Comparison of ENCODE assay signal across 11 cellular contexts in the genomic region with DNA sequence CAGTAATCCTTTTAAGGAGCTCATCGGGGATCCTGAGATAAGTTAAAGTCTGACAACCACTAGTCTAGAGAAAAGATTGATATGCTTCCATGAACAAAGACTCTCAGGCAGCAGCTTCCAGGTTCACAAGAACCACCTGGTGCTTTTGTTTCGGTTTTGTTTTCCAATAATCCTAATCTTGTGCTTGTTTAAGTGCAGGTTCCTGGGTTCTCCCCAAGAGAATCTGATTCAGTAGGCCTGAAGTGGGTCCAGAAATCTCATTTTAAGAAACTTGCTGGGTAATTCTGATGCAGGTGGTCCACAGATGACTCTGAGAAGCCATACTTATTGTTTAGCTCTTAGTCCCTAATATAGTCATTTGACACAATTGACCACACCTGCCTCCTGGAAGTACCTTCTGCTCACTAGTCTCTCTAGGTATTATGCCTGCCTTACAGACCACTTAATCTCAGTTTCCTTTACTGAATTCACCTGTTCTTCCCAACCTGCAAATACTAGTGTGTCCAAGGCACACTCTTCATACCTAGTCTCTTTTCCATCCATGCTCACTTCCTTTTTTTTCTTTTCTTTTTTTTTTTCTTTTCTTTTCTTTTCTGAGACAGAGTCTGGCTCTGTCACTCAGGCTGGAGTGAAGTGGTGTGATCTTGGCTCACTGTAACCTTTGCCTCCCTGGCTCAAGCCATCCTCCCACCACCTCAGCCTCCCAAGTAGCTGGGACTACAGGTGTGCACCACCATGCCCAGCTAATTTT. TPM values are rescaled to one million over a fixed set of nuclear protein-coding genes. Genes with fewer than 3 reads are reported as not detected.
DNase-seq lines count a peak whose midpoint lies in the region; ATAC-seq and TF ChIP-seq lines count a peak whose summit lies in the region.
"Had no signal": no experiment of that assay in that cellular context is flagged by ENCODE, and none has a peak within 500 bp of the region (broad histone marks: within the 10 kb centered on the region; RNA-seq: fewer than 3 reads in every experiment).

No MANE protein-coding gene starts in this region.

- intact Hi-C loops in CD4-positive, alpha-beta memory T cell (cut with micrococcal nuclease), result no loop called here

- DNase-seq in RPMI8226 (peak; percentile 32), endothelial cell (ENCODE audit: low spot score) (no peak), NCI-H510A (lab: John Stamatoyannopoulos, UW) (no peak), right atrium auricular region (ENCODE audit: low spot score) (no peak)
- no peak for DNase-seq in CD4-positive, alpha-beta memory T cell
- DNase-seq: DMS79, NCI-H526 treated with DMSO at 0.1 percent for 48 hours had no signal

- no peak overlapping the region for H3K27ac Mint-ChIP-seq in CD4-positive, alpha-beta memory T cell
- H3K27ac Mint-ChIP-seq in endothelial cell (ENCODE audit: unreplicated experiment), result no peak overlapping the region
- H3K27ac Mint-ChIP-seq: WTC11 had no signal

- H3K4me3 Mint-ChIP-seq in CD4-positive, alpha-beta memory T cell, result peak overlapping the region in 1 of 8 donors; percentile 14
- H3K4me3 Mint-ChIP-seq in endothelial cell (ENCODE audit: unreplicated experiment), result no peak overlapping the region
- H3K4me3 Mint-ChIP-seq: WTC11 had no signal

- H3K36me3 Mint-ChIP-seq in CD4-positive, alpha-beta memory T cell, result no peaks in the 10 kb centered on the region
- no peaks in the 10 kb centered on the region for H3K36me3 Mint-ChIP-seq in endothelial cell (ENCODE audit: low read depth, unreplicated experiment)
- H3K36me3 Mint-ChIP-seq: WTC11 had no signal

- H3K27me3 ChIP-seq in CD4-positive, alpha-beta memory T cell (ENCODE audit: insufficient read depth, low read length), result no peaks in the 10 kb centered on the region
- H3K27me3 ChIP-seq in right atrium auricular region, result no peaks in the 10 kb centered on the region

- peaks cover 19% of the 10 kb centered on the region for H3K4me1 ChIP-seq in CD4-positive, alpha-beta memory T cell (ENCODE audit: insufficient read depth, low read length)
- peaks cover 0 to 10% of the 10 kb centered on the region in 2 donors for H3K4me1 ChIP-seq in right atrium auricular region

- peaks cover 14 to 24% (median 24%) of the 10 kb centered on the region in 4 donors for H3K4me1 Mint-ChIP-seq in CD4-positive, alpha-beta memory T cell
- H3K4me1 Mint-ChIP-seq in endothelial cell (ENCODE audit: unreplicated experiment), result no peaks in the 10 kb centered on the region
- H3K4me1 Mint-ChIP-seq: WTC11 had no signal

- H3K4me3 ChIP-seq in CD4-positive, alpha-beta memory T cell (ENCODE audit: low read length in 2 of 2), result no peak overlapping the region
- no peak overlapping the region for H3K4me3 ChIP-seq in right atrium auricular region

- no peak overlapping the region for H3K27ac ChIP-seq in CD4-positive, alpha-beta memory T cell (ENCODE audit: low read depth, low read length)
- H3K27ac ChIP-seq in right atrium auricular region, result no peak overlapping the region

- H3K36me3 ChIP-seq in CD4-positive, alpha-beta memory T cell (ENCODE audit: insufficient read depth, low read length), result no peaks in the 10 kb centered on the region
- no peaks in the 10 kb centered on the region for H3K36me3 ChIP-seq in right atrium auricular region

- no peaks in the 10 kb centered on the region for H3K9me3 ChIP-seq in CD4-positive, alpha-beta memory T cell (ENCODE audit: control insufficient read depth in 1 of 2, low read length in 2 of 2)
- no peaks in the 10 kb centered on the region for H3K9me3 ChIP-seq in right atrium auricular region

- peak; percentile 57 for ATAC-seq in GM18499 (IDR thresholded peaks at IDR 0.05; ENCODE audit: insufficient read depth, unreplicated experiment)
- ATAC-seq in GM19467 (IDR thresholded peaks at IDR 0.05; ENCODE audit: unreplicated experiment), result peak; percentile 69
- peak; percentile 73 for ATAC-seq in HG03039 (IDR thresholded peaks at IDR 0.05; ENCODE audit: unreplicated experiment)
- ATAC-seq: WTC11 had no signal

- no peak for TF ChIP-seq CTCF in endothelial cell (IDR thresholded peaks at IDR 0.05; ENCODE audit: unreplicated experiment)
- TF ChIP-seq CTCF in right atrium auricular region (IDR thresholded peaks at IDR 0.05), result no peak

- H3K27me3 Mint-ChIP-seq in CD4-positive, alpha-beta memory T cell, result peaks cover 0 to 6% of the 10 kb centered on the region in 2 donors
- no peaks in the 10 kb centered on the region for H3K27me3 Mint-ChIP-seq in endothelial cell (ENCODE audit: unreplicated experiment)

- POLR2A ChIA-PET in CD4-positive, alpha-beta memory T cell (lab: Charles Lee; ENCODE audit: partially characterized antibody), result interaction anchor here (0.7 kb wide), 1 partner anchor 21 kb away, joined by 3 read pairs; a partner anchor contains a TSS

- CTCF ChIA-PET in CD4-positive, alpha-beta memory T cell (lab: Charles Lee; ENCODE audit: partially characterized antibody), result no interaction called here

- H3K9me3 Mint-ChIP-seq in CD4-positive, alpha-beta memory T cell, result no peaks in the 10 kb centered on the region
- H3K9me3 Mint-ChIP-seq in endothelial cell (ENCODE audit: unreplicated experiment), result no peaks in the 10 kb centered on the region
- H3K9me3 Mint-ChIP-seq: WTC11 had no signal

RNA-seq across cellular contexts. Expression of a gene that starts 20.5 kb away (rescaled TPM):
- under 1 TPM; 0.29 to 0.33 TPM for total RNA-seq in CD4-positive, alpha-beta memory T cell
- not detected for polyA plus RNA-seq in CD4-positive, alpha-beta memory T cell
- total RNA-seq in endothelial cell (ENCODE audit: unreplicated experiment) (4.1 TPM), right atrium auricular region (1 to 10 TPM; 3.4 to 3.5 TPM)
